Comparison of ENCODE assay signal across 8 cellular contexts in genomic region chr3:129245641-129246306, GRCh38. TPM values are rescaled to one million over a fixed set of nuclear protein-coding genes. Genes with fewer than 3 reads are reported as not detected.
A peak's percentile ranks its signal among the peaks of the same experiment; 100 is the strongest.
DNase-seq lines count a peak whose midpoint lies in the region; ATAC-seq and TF ChIP-seq lines count a peak whose summit lies in the region.
"Not testable (repeated sequence)": the region's sequence is repeated elsewhere in the genome, so short reads cannot be mapped to it uniquely, and the experiment has no call there.

No MANE protein-coding gene starts in this region.

- not testable (repeated sequence) for H3K36me3 ChIP-seq in IMR-90 (ENCODE audit: control insufficient read depth, insufficient read depth, low read length)

- DNase-seq in IMR-90: peak; percentile 89
- peak; percentile 99 for DNase-seq in NOMO-1 treated with DMSO at 0.1 percent for 48 hours (lab: John Stamatoyannopoulos, UW; ENCODE audit: unreplicated experiment)
- DNase-seq in activated CD4-positive, alpha-beta memory T cell treated with anti-CD3 and anti-CD28 coated beads, Interleukin-2, amount 10 ng/mL, durations not matched to agents 7 days and 5 days: peak; percentile 80
- peak; percentile 95 for DNase-seq in dermis blood vessel endothelial cell
- DNase-seq in lower leg skin (ENCODE audit: low spot score in 2 of 2): peak; percentile 82 to 93
- DNase-seq in stimulated activated CD4-positive, alpha-beta T cell treated with anti-CD3 and anti-CD28 coated beads, Interleukin-2, amount 100 ng/mL, for 24 hours: peak; percentile 63 to 72

- in situ Hi-C loops in IMR-90 (cut with MboI; ENCODE audit: low sequenced_read_pairs): loop anchor here (5.0 to 10.0 kb wide), 2 partner anchors 191 to 273 kb away; no protein-coding TSS in a partner anchor

- H3K9me1 ChIP-seq in IMR-90 (ENCODE audit: insufficient read depth, low read length): not testable (repeated sequence)

- H2AK9ac ChIP-seq in IMR-90 (replicated peaks; ENCODE audit: low read depth, low read length, poor library complexity): not testable (repeated sequence)

- not testable (repeated sequence) for H3K4me1 ChIP-seq in IMR-90 (ENCODE audit: control insufficient read depth, insufficient read depth, low read length)

- peak overlapping the region; percentile 12 for H3K27ac Mint-ChIP-seq in activated CD4-positive, alpha-beta memory T cell treated with anti-CD3 and anti-CD28 coated beads, Interleukin-2, amount 10 ng/mL, durations not matched to agents 7 days and 5 days

- H3K4me1 Mint-ChIP-seq in activated CD4-positive, alpha-beta memory T cell treated with anti-CD3 and anti-CD28 coated beads, Interleukin-2, amount 10 ng/mL, durations not matched to agents 7 days and 5 days: peaks cover 44% of the 10 kb centered on the region

- TF ChIP-seq RAD21 in IMR-90 (IDR thresholded peaks at IDR 0.05; ENCODE audit: low read length): peak; percentile 95

- H3K56ac ChIP-seq in IMR-90 (ENCODE audit: extremely low read depth, insufficient read depth, low read length): not testable (repeated sequence)

- not testable (repeated sequence) for H3K27me3 ChIP-seq in IMR-90 (ENCODE audit: control insufficient read depth, insufficient read depth, low read length)

- H3K4ac ChIP-seq in IMR-90 (ENCODE audit: low read depth, low read length): not testable (repeated sequence)

- not testable (repeated sequence) for H2BK5ac ChIP-seq in IMR-90 (ENCODE audit: low read depth, low read length, poor library complexity, severe bottlenecking)

- 60% methylated on average over 1 of the region's 11 CpGs; no CpG with 5 or more reads in 1 of the 2 experiments for whole genome bisulfite sequencing in IMR-90 (ENCODE audit: extremely low coverage in 2 of 2, insufficient read length in 1 of 2), 2 experiments
- WGBS in lower leg skin, 2 donors: 16 to 19% methylated on average over 11 of the region's 11 CpGs

- not testable (repeated sequence) for BruUV-seq in IMR-90 (replicated peaks; lab: Mats Ljungman, UMichigan)

- TF ChIP-seq CTCF in C4-2B (conservative IDR thresholded peaks at IDR 0.05) (peak; percentile 99), IMR-90 (conservative IDR thresholded peaks at IDR 0.05; ENCODE audit: low read depth, low read length) (peak; percentile 99), lower leg skin (IDR thresholded peaks at IDR 0.05) (peak in 1 of 3 donors; percentile 92)

- H3K36me3 Mint-ChIP-seq in activated CD4-positive, alpha-beta memory T cell treated with anti-CD3 and anti-CD28 coated beads, Interleukin-2, amount 10 ng/mL, durations not matched to agents 7 days and 5 days (ENCODE audit: low read depth): peaks cover 22% of the 10 kb centered on the region

- dilution Hi-C loops in IMR-90 (cut with HindIII; ENCODE audit: low sequenced_read_pairs, unreplicated experiment): not testable (repeated sequence)

- H3K79me1 ChIP-seq in IMR-90 (ENCODE audit: low read depth in 1 of 2, low read length in 2 of 2): peaks cover 18 to 39% of the 10 kb centered on the region in 2 experiments

- peak overlapping the region; percentile 38 for H3K27ac ChIP-seq in C4-2B
- H3K27ac ChIP-seq in IMR-90 (ENCODE audit: insufficient read depth, low read length): not testable (repeated sequence)

- H3K4me2 ChIP-seq in IMR-90 (ENCODE audit: low read depth, low read length): peak overlapping the region; percentile 23

- H3K18ac ChIP-seq in IMR-90 (ENCODE audit: low read depth, low read length): not testable (repeated sequence)

- CTCF ChIA-PET in IMR-90 (lab: Yijun Ruan, JAX): interaction anchor here (0.6 to 3.4 kb wide), 17 partner anchors 17 to 276 kb away, joined by 3 to 23 read pairs (median 4); a partner anchor contains a TSS
- CTCF ChIA-PET in activated CD4-positive, alpha-beta memory T cell treated with anti-CD3 and anti-CD28 coated beads, Interleukin-2, amount 10 ng/mL, durations not matched to agents 7 days and 5 days (lab: Charles Lee): interaction anchor here (0.7 to 6.9 kb wide), 36 partner anchors 8 to 275 kb away, joined by 3 to 80 read pairs (median 5); partner anchors contain the start of genes CNBP and RAB43

- not testable (repeated sequence) for H3K14ac ChIP-seq in IMR-90 (replicated peaks; ENCODE audit: low read depth, low read length)

- not testable (repeated sequence) for H3K23ac ChIP-seq in IMR-90 (ENCODE audit: low read depth, low read length)

- not testable (repeated sequence) for H3K9me3 ChIP-seq in IMR-90 (ENCODE audit: control insufficient read depth, insufficient read depth, low read length)

- H4K5ac ChIP-seq in IMR-90 (ENCODE audit: low read depth, low read length): not testable (repeated sequence)

- H3K9me3 Mint-ChIP-seq in activated CD4-positive, alpha-beta memory T cell treated with anti-CD3 and anti-CD28 coated beads, Interleukin-2, amount 10 ng/mL, durations not matched to agents 7 days and 5 days: not testable (repeated sequence)

- ATAC-seq in GM19438 (IDR thresholded peaks at IDR 0.05; ENCODE audit: low read depth, unreplicated experiment): peak; percentile 52
- peak; percentile 79 for ATAC-seq in IMR-90 (ENCODE audit: low read depth)

- not testable (repeated sequence) for H2BK20ac ChIP-seq in IMR-90 (ENCODE audit: low read depth, low read length)

- H4K20me1 ChIP-seq in IMR-90 (ENCODE audit: insufficient read depth, low read length): not testable (repeated sequence)

- not testable (repeated sequence) for H2BK120ac ChIP-seq in IMR-90 (ENCODE audit: low read depth, low read length)

- intact Hi-C loops in IMR-90 (cut with micrococcal nuclease) (loop anchor here (1.0 to 5.0 kb wide), 5 partner anchors 48 to 275 kb away; partner anchors contain the start of gene ISY1), lower leg skin (cut with DNase I; ENCODE audit: low total_unique reads) (loop anchor here (10.0 kb wide), 1 partner anchor 271 kb away; no protein-coding TSS in a partner anchor)

- not testable (repeated sequence) for H3K4me3 ChIP-seq in IMR-90 (ENCODE audit: insufficient read depth, low read depth, low read length); lower leg skin (ENCODE audit: low read depth, poor library complexity, severe bottlenecking)

- not testable (repeated sequence) for H4K91ac ChIP-seq in IMR-90 (ENCODE audit: insufficient read depth, low read depth, low read length)

- not testable (repeated sequence) for H3K9ac ChIP-seq in IMR-90 (ENCODE audit: low read depth, low read length)

- not testable (repeated sequence) for H2AK5ac ChIP-seq in IMR-90 (ENCODE audit: low read depth, low read length)

- peak; percentile 41; the same call in 1 of the 2 replicates for TF ChIP-seq POLR2A in IMR-90 (IDR thresholded peaks at IDR 0.05; ENCODE audit: low read depth, low read length)
- TF ChIP-seq POLR2A in lower leg skin (IDR thresholded peaks at IDR 0.05): not testable (repeated sequence)

- peak overlapping the region; percentile 21 for H2AFZ ChIP-seq in IMR-90 (replicated peaks; ENCODE audit: low read length, poor library complexity)

- not testable (repeated sequence) for H3K4me3 Mint-ChIP-seq in activated CD4-positive, alpha-beta memory T cell treated with anti-CD3 and anti-CD28 coated beads, Interleukin-2, amount 10 ng/mL, durations not matched to agents 7 days and 5 days

- H3K27me3 Mint-ChIP-seq in activated CD4-positive, alpha-beta memory T cell treated with anti-CD3 and anti-CD28 coated beads, Interleukin-2, amount 10 ng/mL, durations not matched to agents 7 days and 5 days: not testable (repeated sequence)

- POLR2A ChIA-PET in IMR-90 (lab: Charles Lee; ENCODE audit: unreplicated experiment): interaction anchor here (0.6 kb wide), 1 partner anchor 62 kb away, joined by 3 read pairs; no protein-coding TSS in a partner anchor
- POLR2A ChIA-PET in activated CD4-positive, alpha-beta memory T cell treated with anti-CD3 and anti-CD28 coated beads, Interleukin-2, amount 10 ng/mL, durations not matched to agents 7 days and 5 days (lab: Charles Lee): interaction anchor here (0.8 to 20.2 kb wide), 17 partner anchors 12 to 275 kb away, joined by 3 to 393 read pairs (median 4); partner anchors contain the start of genes CNBP and RAB43

- not testable (repeated sequence) for H2BK15ac ChIP-seq in IMR-90 (ENCODE audit: low read depth, low read length)

- peak overlapping the region in 1 of 2 experiments; percentile 26; a peak in 1 of 4 replicates for H4K8ac ChIP-seq in IMR-90 (ENCODE audit: low read depth in 2 of 2, low read length in 2 of 2)

TF ChIP-seq in IMR-90, 13 proteins besides CTCF, POLR2A, EP300 and RAD21:
- TF ChIP-seq MXI1 (IDR thresholded peaks at IDR 0.05; ENCODE audit: borderline replicate concordance, low read depth, low read length) (peak; percentile 19; the same call in 1 of the 2 replicates), SMC3 (IDR thresholded peaks at IDR 0.05; ENCODE audit: low read depth, low read length) (peak; percentile 97), MAZ (IDR thresholded peaks at IDR 0.05; ENCODE audit: borderline replicate concordance, low read depth, low read length) (peak; percentile 88)

RNA-seq across cellular contexts. Expression of gene COPG1, which starts 3.6 kb away (rescaled TPM):
- total RNA-seq in IMR-90 (2012; rRNA removed) (440 and 446 TPM in 2 replicates), dermis blood vessel endothelial cell (225 and 267 TPM in 2 replicates), lower leg skin (10 to 100 TPM; 69.2 to 95.2 (median 79.8) TPM)
- polyA plus RNA-seq in IMR-90 (2012; rRNA removed): 179 and 203 TPM in 2 replicates
- 129 and 134 TPM in 2 replicates for polyA plus RNA-seq in IMR-90 (2012; cell fraction: cytosol; rRNA removed)
- 177 and 240 TPM in 2 replicates for polyA plus RNA-seq in IMR-90 (2012; cell fraction: nucleus; rRNA removed; ENCODE audit: low replicate concordance)
- 100 to 1,000 TPM; 157 TPM for total RNA-seq in activated CD4-positive, alpha-beta memory T cell treated with anti-CD3 and anti-CD28 coated beads, Interleukin-2, amount 10 ng/mL, durations not matched to agents 7 days and 5 days

RNA-seq across cellular contexts. Expression of gene HMCES, which starts 32.9 kb away (rescaled TPM):
- total RNA-seq in IMR-90 (2012; rRNA removed): 25.8 and 26.0 TPM in 2 replicates
- 25.9 and 30.5 TPM in 2 replicates for polyA plus RNA-seq in IMR-90 (2012; rRNA removed)
- 16.8 and 25.4 TPM in 2 replicates for polyA plus RNA-seq in IMR-90 (2012; cell fraction: cytosol; rRNA removed)
- 11.2 and 17.5 TPM in 2 replicates for polyA plus RNA-seq in IMR-90 (2012; cell fraction: nucleus; rRNA removed; ENCODE audit: low replicate concordance)
- 10 to 100 TPM; 45.7 to 50.1 TPM for total RNA-seq in activated CD4-positive, alpha-beta memory T cell treated with anti-CD3 and anti-CD28 coated beads, Interleukin-2, amount 10 ng/mL, durations not matched to agents 7 days and 5 days
- 31.3 and 40.0 TPM in 2 replicates for total RNA-seq in dermis blood vessel endothelial cell
- 10 to 100 TPM; 25.2 to 34.9 (median 34.4) TPM for total RNA-seq in lower leg skin
